12 cellular contexts compared by ENCODE assay signal in genomic region chr19:19485161-19485997, GRCh38. TPM values are rescaled to one million over a fixed set of nuclear protein-coding genes. Genes with fewer than 3 reads are reported as not detected.
DNase-seq lines count a peak whose midpoint lies in the region; ATAC-seq and TF ChIP-seq lines count a peak whose summit lies in the region.
"Had no signal": no experiment of that assay in that cellular context is flagged by ENCODE, and none has a peak within 500 bp of the region (broad histone marks: within the 10 kb centered on the region; RNA-seq: fewer than 3 reads in every experiment).

No MANE protein-coding gene starts in this region.

- POLR2A ChIA-PET in activated CD8-positive, alpha-beta T cell treated with anti-CD3 and anti-CD28 coated beads, Interleukin-2, amount 10 ng/mL, durations not matched to agents 7 days and 5 days (lab: Charles Lee), result interaction anchor here (0.6 kb wide), 1 partner anchor 169 kb away, joined by 3 read pairs; no protein-coding TSS in a partner anchor
- POLR2A ChIA-PET in MCF 10A (lab: Yijun Ruan, JAX), result no interaction called here

- H3K9me3 ChIP-seq in cardiac muscle cell (ENCODE audit: low read depth) (no peaks in the 10 kb centered on the region), right cardiac atrium (ENCODE audit: control insufficient read depth, low read length) (no peaks in the 10 kb centered on the region)

- DNase-seq in cardiac muscle cell (ENCODE audit: low read depth in 1 of 2, low spot score in 1 of 2) (peak in 1 of 2 donors; percentile 38), cardiac septum (ENCODE audit: low spot score) (no peak), right cardiac atrium (peak; percentile 60 to 86 (median 80)), MCF 10A (ENCODE audit: unreplicated experiment) (no peak), HuH-7 (ENCODE audit: low spot score) (no peak)
- DNase-seq in activated CD8-positive, alpha-beta T cell treated with anti-CD3 and anti-CD28 coated beads, Interleukin-2, amount 10 ng/mL, durations not matched to agents 7 days and 5 days, result no peak
- no peak for DNase-seq in stimulated activated naive CD8-positive, alpha-beta T cell treated with anti-CD3 and anti-CD28 coated beads, Interleukin-15, amount 100 ng/mL, for 72 hours
- DNase-seq in stimulated activated CD4-positive, alpha-beta T cell treated with anti-CD3 and anti-CD28 coated beads, Interleukin-4, amount 100 ng/mL, for 4 hours, result no peak
- DNase-seq: activated gamma-delta T cell treated with Interleukin-2 at 50 U/mL for 16 hours; COR-L47; stimulated activated CD8-positive, alpha-beta memory T cell treated with anti-CD3 and anti-CD28 coated beads, Interleukin-4, amount 100 ng/mL, for 48 hours had no signal

- TF ChIP-seq CTCF in cardiac muscle cell (IDR thresholded peaks at IDR 0.05; ENCODE audit: low read depth, low read length) (no peak), MCF 10A (IDR thresholded peaks at IDR 0.05; ENCODE audit: unreplicated experiment) (no peak)

- peaks cover 76% of the 10 kb centered on the region for H3K4me1 Mint-ChIP-seq in activated CD8-positive, alpha-beta T cell treated with anti-CD3 and anti-CD28 coated beads, Interleukin-2, amount 10 ng/mL, durations not matched to agents 7 days and 5 days (ENCODE audit: low read depth)
- peaks cover 95% of the 10 kb centered on the region for H3K4me1 Mint-ChIP-seq in stimulated activated naive CD8-positive, alpha-beta T cell treated with anti-CD3 and anti-CD28 coated beads, Interleukin-15, amount 100 ng/mL, for 72 hours
- H3K4me1 Mint-ChIP-seq in MCF 10A (ENCODE audit: insufficient read depth, unreplicated experiment), result peaks cover 12% of the 10 kb centered on the region

- 67% methylated on average over 15 of the region's 15 CpGs for WGBS in right cardiac atrium

- H3K27ac ChIP-seq in cardiac muscle cell (peak overlapping the region; percentile 91), right cardiac atrium (ENCODE audit: low read length) (no peak overlapping the region)

- BruUV-seq in MCF 10A (replicated peaks; lab: Mats Ljungman, UMichigan), result no TSS peak

- CTCF ChIA-PET in activated CD8-positive, alpha-beta T cell treated with anti-CD3 and anti-CD28 coated beads, Interleukin-2, amount 10 ng/mL, durations not matched to agents 7 days and 5 days (lab: Charles Lee), result interaction anchor here (0.9 kb wide), 1 partner anchor 121 kb away, joined by 3 read pairs; no protein-coding TSS in a partner anchor
- CTCF ChIA-PET in MCF 10A (lab: Yijun Ruan, JAX), result interaction anchor here (0.6 to 7.5 kb wide), 4 partner anchors 34 to 389 kb away, joined by 3 to 176 read pairs (median 4); no protein-coding TSS in a partner anchor

- no peaks in the 10 kb centered on the region for H3K36me3 ChIP-seq in cardiac muscle cell

- no peaks in the 10 kb centered on the region for H3K27me3 ChIP-seq in cardiac muscle cell
- H3K27me3 ChIP-seq in right cardiac atrium (ENCODE audit: control insufficient read depth, insufficient read depth), result no peaks in the 10 kb centered on the region

- no peak for ATAC-seq in activated CD8-positive, alpha-beta T cell treated with anti-CD3 and anti-CD28 coated beads, Interleukin-2, amount 10 ng/mL, durations not matched to agents 7 days and 5 days
- ATAC-seq in right cardiac atrium, result no peak
- ATAC-seq in stimulated activated naive CD8-positive, alpha-beta T cell treated with anti-CD3 and anti-CD28 coated beads, Interleukin-15, amount 100 ng/mL, for 72 hours, result no peak

- no peaks in the 10 kb centered on the region for H3K9me3 Mint-ChIP-seq in activated CD8-positive, alpha-beta T cell treated with anti-CD3 and anti-CD28 coated beads, Interleukin-2, amount 10 ng/mL, durations not matched to agents 7 days and 5 days (ENCODE audit: insufficient read depth)
- no peaks in the 10 kb centered on the region for H3K9me3 Mint-ChIP-seq in stimulated activated naive CD8-positive, alpha-beta T cell treated with anti-CD3 and anti-CD28 coated beads, Interleukin-15, amount 100 ng/mL, for 72 hours
- no peaks in the 10 kb centered on the region for H3K9me3 Mint-ChIP-seq in MCF 10A (ENCODE audit: unreplicated experiment)

- peaks cover 42% of the 10 kb centered on the region for H3K36me3 Mint-ChIP-seq in activated CD8-positive, alpha-beta T cell treated with anti-CD3 and anti-CD28 coated beads, Interleukin-2, amount 10 ng/mL, durations not matched to agents 7 days and 5 days (ENCODE audit: low read depth)
- H3K36me3 Mint-ChIP-seq in MCF 10A (ENCODE audit: insufficient read depth, unreplicated experiment), result peaks cover 24% of the 10 kb centered on the region

- H3K4me3 ChIP-seq in cardiac muscle cell (no peak overlapping the region), right cardiac atrium (ENCODE audit: low read length) (no peak overlapping the region)

- peak overlapping the region; percentile 72 for H3K27ac Mint-ChIP-seq in activated CD8-positive, alpha-beta T cell treated with anti-CD3 and anti-CD28 coated beads, Interleukin-2, amount 10 ng/mL, durations not matched to agents 7 days and 5 days
- H3K27ac Mint-ChIP-seq in stimulated activated naive CD8-positive, alpha-beta T cell treated with anti-CD3 and anti-CD28 coated beads, Interleukin-15, amount 100 ng/mL, for 72 hours, result peak overlapping the region; percentile 65 to 86
- H3K27ac Mint-ChIP-seq in MCF 10A (ENCODE audit: low read depth, unreplicated experiment), result no peak overlapping the region

- intact Hi-C loops in cardiac septum (cut with DNase I) (no loop called here), right cardiac atrium (cut with DNase I) (loop anchor here in 1 of 4 donors (10.0 kb wide), 1 partner anchor 81 kb away; the partner anchor contains the start of gene GATAD2A), MCF 10A (cut with micrococcal nuclease) (loop anchor here (5.0 kb wide), 1 partner anchor 78 kb away; the partner anchor contains the start of gene GATAD2A)

- H3K4me3 Mint-ChIP-seq in activated CD8-positive, alpha-beta T cell treated with anti-CD3 and anti-CD28 coated beads, Interleukin-2, amount 10 ng/mL, durations not matched to agents 7 days and 5 days, result no peak overlapping the region
- no peak overlapping the region for H3K4me3 Mint-ChIP-seq in stimulated activated naive CD8-positive, alpha-beta T cell treated with anti-CD3 and anti-CD28 coated beads, Interleukin-15, amount 100 ng/mL, for 72 hours
- H3K4me3 Mint-ChIP-seq in MCF 10A (ENCODE audit: unreplicated experiment), result no peak overlapping the region

- H3K27me3 Mint-ChIP-seq in activated CD8-positive, alpha-beta T cell treated with anti-CD3 and anti-CD28 coated beads, Interleukin-2, amount 10 ng/mL, durations not matched to agents 7 days and 5 days (ENCODE audit: low read depth), result no peaks in the 10 kb centered on the region
- H3K27me3 Mint-ChIP-seq in stimulated activated naive CD8-positive, alpha-beta T cell treated with anti-CD3 and anti-CD28 coated beads, Interleukin-15, amount 100 ng/mL, for 72 hours, result no peaks in the 10 kb centered on the region
- H3K27me3 Mint-ChIP-seq in MCF 10A (ENCODE audit: insufficient read depth, unreplicated experiment), result no peaks in the 10 kb centered on the region

- peaks cover 37% of the 10 kb centered on the region for H3K4me1 ChIP-seq in cardiac muscle cell (ENCODE audit: low read depth)
- H3K4me1 ChIP-seq in right cardiac atrium (ENCODE audit: control insufficient read depth, insufficient read depth, low read length), result peaks cover 20% of the 10 kb centered on the region

RNA-seq across cellular contexts. Expression of gene TSSK6, which starts 30.0 kb away (rescaled TPM):
- 4.1 and 11.9 TPM in 2 replicates for total RNA-seq in cardiac muscle cell
- polyA plus RNA-seq in cardiac muscle cell, result 0.60 and 1.5 TPM in 2 replicates
- 1.2 TPM for total RNA-seq in cardiac septum
- total RNA-seq in activated CD8-positive, alpha-beta T cell treated with anti-CD3 and anti-CD28 coated beads, Interleukin-2, amount 10 ng/mL, durations not matched to agents 7 days and 5 days, result 1 to 10 TPM; 3.4 to 3.9 TPM
- total RNA-seq in right cardiac atrium, result under 1 TPM; 0.28 to 0.97 (median 0.82) TPM
- 0.77 TPM for polyA plus RNA-seq in right cardiac atrium
- 4.8 and 6.6 TPM in 2 replicates for total RNA-seq in MCF 10A (2022)

RNA-seq across cellular contexts. Expression of gene NDUFA13, which starts 30.6 kb away (rescaled TPM):
- total RNA-seq in cardiac muscle cell (119 and 172 TPM in 2 replicates), cardiac septum (779 TPM), right cardiac atrium (1,000 to 10,000 TPM in 1 of 4 donors, 100 to 1,000 TPM in 3; 785 to 1,013 (median 850) TPM), MCF 10A (2022) (354 and 393 TPM in 2 replicates)
- polyA plus RNA-seq in cardiac muscle cell (806 and 843 TPM in 2 replicates), right cardiac atrium (1,226 TPM)
- total RNA-seq in activated CD8-positive, alpha-beta T cell treated with anti-CD3 and anti-CD28 coated beads, Interleukin-2, amount 10 ng/mL, durations not matched to agents 7 days and 5 days, result 100 to 1,000 TPM; 388 to 413 TPM

RNA-seq across cellular contexts. Expression of gene YJEFN3, which starts 43.3 kb away (rescaled TPM):
- total RNA-seq in cardiac muscle cell, result 10.6 and 12.5 TPM in 2 replicates
- polyA plus RNA-seq in cardiac muscle cell, result 23.0 and 29.9 TPM in 2 replicates
- total RNA-seq in cardiac septum, result 6.7 TPM
- 10 to 100 TPM; 10.0 to 10.6 TPM for total RNA-seq in activated CD8-positive, alpha-beta T cell treated with anti-CD3 and anti-CD28 coated beads, Interleukin-2, amount 10 ng/mL, durations not matched to agents 7 days and 5 days
- total RNA-seq in right cardiac atrium, result 1 to 10 TPM; 1.3 to 4.3 (median 1.6) TPM
- 2.9 TPM for polyA plus RNA-seq in right cardiac atrium
- total RNA-seq in MCF 10A (2022), result 11.9 and 21.7 TPM in 2 replicates

RNA-seq across cellular contexts. Expression of gene CILP2, which starts 52.7 kb away (rescaled TPM):
- total RNA-seq in cardiac muscle cell, result 7.5 and 8.4 TPM in 2 replicates
- polyA plus RNA-seq in cardiac muscle cell, result 2.2 and 6.7 TPM in 2 replicates
- total RNA-seq in cardiac septum, result 0.24 TPM
- total RNA-seq in activated CD8-positive, alpha-beta T cell treated with anti-CD3 and anti-CD28 coated beads, Interleukin-2, amount 10 ng/mL, durations not matched to agents 7 days and 5 days, result under 1 TPM; 0.16 to 0.24 TPM
- under 1 TPM; 0.08 to 0.39 (median 0.22) TPM for total RNA-seq in right cardiac atrium
- polyA plus RNA-seq in right cardiac atrium, result 0.05 TPM
- total RNA-seq in MCF 10A (2022), result 0.12 and 0.29 TPM in 2 replicates
- total RNA-seq: SK-MEL-5 had no signal

Comparison
In these comparisons a context has a peak if more than half of its experiments do, and no peak if none do; other contexts are left out.
1. DNase-seq: peak in right cardiac atrium (3 of 3); none in cardiac septum (single experiment), activated CD8-positive, alpha-beta T cell treated with anti-CD3 and anti-CD28 coated beads, Interleukin-2, amount 10 ng/mL, durations not matched to agents 7 days and 5 days (single experiment), stimulated activated naive CD8-positive, alpha-beta T cell treated with anti-CD3 and anti-CD28 coated beads, Interleukin-15, amount 100 ng/mL, for 72 hours (0 of 2), stimulated activated CD4-positive, alpha-beta T cell treated with anti-CD3 and anti-CD28 coated beads, Interleukin-4, amount 100 ng/mL, for 4 hours (0 of 2), MCF 10A (single experiment) and HuH-7 (single experiment).